In genomic region chr6:146543940-146544661, GRCh38 we compare ENCODE assay signal across 8 cellular contexts. TPM values are rescaled to one million over a fixed set of nuclear protein-coding genes. Genes with fewer than 3 reads are reported as not detected.
DNase-seq lines count a peak whose midpoint lies in the region; ATAC-seq and TF ChIP-seq lines count a peak whose summit lies in the region.

No MANE protein-coding gene starts in this region.

- ATAC-seq in HG03139 (IDR thresholded peaks at IDR 0.05; ENCODE audit: unreplicated experiment) = peak; percentile 17
- peak in 1 of 2 donors; percentile 42 for ATAC-seq in upper lobe of left lung (ENCODE audit: low FRiP score in 2 of 2)

- H3K9me3 ChIP-seq in esophagus (ENCODE audit: control insufficient read depth in 2 of 2, insufficient read depth in 1 of 2, low read depth in 1 of 2, low read length in 1 of 2) (no peaks in the 10 kb centered on the region), mononuclear cell (ENCODE audit: low read depth, low read length) (no peaks in the 10 kb centered on the region), upper lobe of left lung (no peaks in the 10 kb centered on the region)

- H3K27me3 ChIP-seq in esophagus (ENCODE audit: control insufficient read depth in 1 of 2, insufficient read depth in 2 of 2, low read length in 2 of 2) (no peaks in the 10 kb centered on the region), mononuclear cell (ENCODE audit: insufficient read depth, low read length) (no peaks in the 10 kb centered on the region), upper lobe of left lung (no peaks in the 10 kb centered on the region)

- peak overlapping the region; percentile 41 to 69 for H3K4me3 ChIP-seq in esophagus (ENCODE audit: low read depth in 1 of 2, low read length in 2 of 2)
- peak overlapping the region; percentile 69 for H3K4me3 ChIP-seq in mononuclear cell (ENCODE audit: low read length)
- peak overlapping the region; percentile 76 to 92 (median 85) for H3K4me3 ChIP-seq in upper lobe of left lung

- TF ChIP-seq POLR2A in upper lobe of left lung (IDR thresholded peaks at IDR 0.05) = peak in 1 of 4 donors; percentile 43

- 8 to 13% methylated on average over 34 of the region's 34 CpGs for WGBS in esophagus, 2 donors
- 3 to 5% methylated on average over 22 to 34 of the region's 34 CpGs for WGBS in upper lobe of left lung, 2 donors

- no peaks in the 10 kb centered on the region for H3K36me3 ChIP-seq in esophagus (ENCODE audit: control insufficient read depth in 2 of 2, insufficient read depth in 2 of 2, low read length in 1 of 2)
- peaks cover 0 to 1% (median 0%) of the 10 kb centered on the region in 4 donors for H3K36me3 ChIP-seq in upper lobe of left lung

- peak; percentile 42 for DNase-seq in DMS 273 (lab: John Stamatoyannopoulos, UW; ENCODE audit: unreplicated experiment)
- DNase-seq in DMS 273 treated with DMSO at 0.1 percent for 48 hours (lab: John Stamatoyannopoulos, UW) = no peak
- peak in 1 of 2 donors; percentile 50 for DNase-seq in upper lobe of left lung
- DNase-seq in middle frontal gyrus (ENCODE audit: extremely low spot score, low spot score) = no peak

- H3K27ac ChIP-seq in VCaP (peak overlapping the region; percentile 49; the same call in 1 of the 2 replicates), esophagus (ENCODE audit: low read depth in 2 of 2, low read length in 1 of 2) (peak overlapping the region; percentile 83 to 93), upper lobe of left lung (peak overlapping the region; percentile 96 to 98 (median 97))

- H3K4me1 ChIP-seq in esophagus (ENCODE audit: control insufficient read depth in 2 of 2, insufficient read depth in 2 of 2, low read length in 1 of 2) = peaks cover 0 to 4% of the 10 kb centered on the region in 2 donors
- peaks cover 21% of the 10 kb centered on the region for H3K4me1 ChIP-seq in mononuclear cell (ENCODE audit: insufficient read depth, low read length)
- H3K4me1 ChIP-seq in upper lobe of left lung = peaks cover 28 to 45% (median 32%) of the 10 kb centered on the region in 4 donors

- no peak for TF ChIP-seq EP300 in upper lobe of left lung (IDR thresholded peaks at IDR 0.05)

- TF ChIP-seq CTCF in VCaP (conservative IDR thresholded peaks at IDR 0.05) (no peak), upper lobe of left lung (IDR thresholded peaks at IDR 0.05) (no peak)

RNA-seq across cellular contexts. Expression of gene RAB32, which starts 0.5 kb away (rescaled TPM):
- polyA plus RNA-seq in esophagus = 1 to 10 TPM; 1.6 to 3.9 TPM
- 37.6 TPM for total RNA-seq in mononuclear cell
- total RNA-seq in upper lobe of left lung = 10 to 100 TPM; 12.6 to 50.6 (median 30.3) TPM

RNA-seq across cellular contexts. Expression of gene ADGB, which starts 54.7 kb away (rescaled TPM):
- polyA plus RNA-seq in esophagus = not detected
- not detected for total RNA-seq in mononuclear cell
- 10 to 100 TPM in 1 of 6 donors, 1 to 10 TPM in 4, under 1 TPM in 1; 0.31 to 34.6 (median 6.2) TPM for total RNA-seq in upper lobe of left lung
